Comparison of ENCODE assay signal across 9 cellular contexts in the genomic region with DNA sequence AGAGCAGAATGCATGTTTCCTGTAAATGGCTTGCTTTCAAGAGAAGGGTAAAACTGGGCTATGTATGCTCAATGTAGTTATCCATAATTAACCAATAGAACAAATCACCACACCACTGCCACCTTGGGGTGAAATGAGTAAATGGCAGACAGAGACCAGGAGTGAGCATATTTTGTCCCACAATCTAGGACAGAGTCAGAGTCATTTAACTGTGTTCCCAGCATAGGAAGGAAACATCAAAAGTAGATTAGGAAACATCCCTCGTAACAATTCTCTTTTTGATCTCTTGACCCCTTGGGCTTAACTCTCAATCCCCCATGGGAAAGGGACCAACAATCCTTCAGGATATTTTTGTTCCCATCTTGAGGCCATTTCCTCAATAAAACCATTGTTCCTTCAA.
DNase-seq lines count a peak whose midpoint lies in the region; ATAC-seq, FAIRE-seq and TF ChIP-seq lines count a peak whose summit lies in the region.
"Had no signal": no experiment of that assay in that cellular context is flagged by ENCODE, and none has a peak within 500 bp of the region (broad histone marks: within the 10 kb centered on the region; RNA-seq: fewer than 3 reads in every experiment).

No MANE protein-coding gene starts in this region.

- no peak overlapping the region for H3K18ac ChIP-seq in neuronal stem cell (ENCODE audit: low read length)

- H3K14ac ChIP-seq in neuronal stem cell (ENCODE audit: low read length): no peak overlapping the region

- H3K9me3 ChIP-seq in AG04450 (ENCODE audit: control insufficient read depth, insufficient read depth, low read length) (no peaks in the 10 kb centered on the region), neuronal stem cell (replicated peaks in 1 of 2; ENCODE audit: control insufficient read depth in 2 of 2, insufficient read depth in 1 of 2, low read depth in 1 of 2, low read length in 2 of 2) (peaks cover 0 to 18% of the 10 kb centered on the region in 2 donors)

- WGBS in neuronal stem cell (ENCODE audit: extremely low coverage in 2 of 2, insufficient read length in 2 of 2, insufficient replicate concordance in 1 of 2), 2 donors: no CpG with 5 or more reads among the region's 1 CpG

- H3K36me3 Mint-ChIP-seq in activated CD4-positive, alpha-beta T cell treated with anti-CD3 and anti-CD28 coated beads for 36 hours (ENCODE audit: low read depth): no peaks in the 10 kb centered on the region
- H3K36me3 Mint-ChIP-seq: natural killer cell had no signal

- H3K4me3 Mint-ChIP-seq in activated CD4-positive, alpha-beta T cell treated with anti-CD3 and anti-CD28 coated beads for 36 hours: no peak overlapping the region
- H3K4me3 Mint-ChIP-seq: natural killer cell had no signal

- no peak overlapping the region for H3K4ac ChIP-seq in neuronal stem cell (ENCODE audit: low read length)

- no peak overlapping the region for H2BK15ac ChIP-seq in neuronal stem cell (ENCODE audit: low read length)

- FAIRE-seq in GM12891 (lab: Jason Lieb, UNC): peak; percentile 84

- peaks cover 0 to 2% of the 10 kb centered on the region in 2 donors for H3K4me1 ChIP-seq in neuronal stem cell (ENCODE audit: control insufficient read depth in 2 of 2, insufficient read depth in 1 of 2, low read depth in 1 of 2, low read length in 2 of 2)

- H2AK5ac ChIP-seq in neuronal stem cell (ENCODE audit: low read depth, low read length): no peak overlapping the region

- H4K8ac ChIP-seq in neuronal stem cell (ENCODE audit: low read depth, low read length): no peak overlapping the region

- H3K79me1 ChIP-seq in neuronal stem cell (ENCODE audit: low read depth, low read length): no peaks in the 10 kb centered on the region

- POLR2A ChIA-PET in AG04450 (lab: Yijun Ruan, JAX): no interaction called here
- POLR2A ChIA-PET in activated CD4-positive, alpha-beta T cell treated with anti-CD3 and anti-CD28 coated beads for 36 hours (lab: Charles Lee): no interaction called here

- H3K4me1 Mint-ChIP-seq in activated CD4-positive, alpha-beta T cell treated with anti-CD3 and anti-CD28 coated beads for 36 hours: peaks cover 7% of the 10 kb centered on the region
- H3K4me1 Mint-ChIP-seq: natural killer cell had no signal

- DNase-seq in AG04450 (ENCODE audit: low read depth, low spot score) (no peak), GM12891 (ENCODE audit: insufficient read length, low spot score) (peak; percentile 17), NCI-H1417 treated with DMSO at 0.1 percent for 48 hours (lab: John Stamatoyannopoulos, UW) (peak; percentile 29), fibroblast of mammary gland (ENCODE audit: low read depth) (peak; percentile 56), neuronal stem cell (ENCODE audit: low spot score) (peak; percentile 31)
- DNase-seq in activated CD4-positive, alpha-beta T cell treated with anti-CD3 and anti-CD28 coated beads for 36 hours: peak; percentile 65
- DNase-seq: natural killer cell had no signal

- no peak overlapping the region for H2AFZ ChIP-seq in neuronal stem cell (ENCODE audit: low read length)

- no peak overlapping the region for H3K27ac Mint-ChIP-seq in activated CD4-positive, alpha-beta T cell treated with anti-CD3 and anti-CD28 coated beads for 36 hours
- H3K27ac Mint-ChIP-seq: natural killer cell had no signal

- ATAC-seq in HG02852 (IDR thresholded peaks at IDR 0.05; ENCODE audit: unreplicated experiment) (peak; percentile 67), HG03457 (IDR thresholded peaks at IDR 0.05; ENCODE audit: unreplicated experiment) (no peak)
- peak; percentile 85 for ATAC-seq in activated CD4-positive, alpha-beta T cell treated with anti-CD3 and anti-CD28 coated beads for 36 hours

- CTCF ChIA-PET in AG04450 (lab: Charles Lee): interaction anchor here (1.2 to 4.0 kb wide), 7 partner anchors 10 to 353 kb away, joined by 3 to 23 read pairs (median 10); no protein-coding TSS in a partner anchor
- CTCF ChIA-PET in activated CD4-positive, alpha-beta T cell treated with anti-CD3 and anti-CD28 coated beads for 36 hours (lab: Charles Lee): interaction anchor here (0.7 to 2.0 kb wide), 2 partner anchors 117 to 350 kb away, joined by 3 to 7 read pairs; no protein-coding TSS in a partner anchor

- no peak overlapping the region for H4K91ac ChIP-seq in neuronal stem cell (ENCODE audit: low read depth, low read length, poor library complexity)

- peaks cover 9% of the 10 kb centered on the region for H3K27me3 Mint-ChIP-seq in activated CD4-positive, alpha-beta T cell treated with anti-CD3 and anti-CD28 coated beads for 36 hours

- no peak overlapping the region for H2BK120ac ChIP-seq in neuronal stem cell (ENCODE audit: low read depth, low read length)

- H3K4me3 ChIP-seq in AG04450 (ENCODE audit: low read depth, low read length) (no peak overlapping the region), fibroblast of mammary gland (ENCODE audit: control insufficient read depth, low read depth, low read length) (no peak overlapping the region), neuronal stem cell (ENCODE audit: low read length in 2 of 2) (no peak overlapping the region)

- H3K27ac ChIP-seq in AG04450 (ENCODE audit: low read depth, low read length) (no peak overlapping the region), neuronal stem cell (replicated peaks; ENCODE audit: low read length) (no peak overlapping the region)

- no peaks in the 10 kb centered on the region for H3K9me3 Mint-ChIP-seq in activated CD4-positive, alpha-beta T cell treated with anti-CD3 and anti-CD28 coated beads for 36 hours (ENCODE audit: low read depth)

- H3K27me3 ChIP-seq in AG04450 (ENCODE audit: control insufficient read depth, insufficient read depth, low read length) (no peaks in the 10 kb centered on the region), neuronal stem cell (ENCODE audit: control insufficient read depth in 3 of 3, insufficient read depth in 3 of 3, low read depth in 1 of 3, low read length in 3 of 3) (no peaks in the 10 kb centered on the region)

- H3K23ac ChIP-seq in neuronal stem cell (ENCODE audit: low read depth, low read length, poor library complexity): no peak overlapping the region

- TF ChIP-seq POLR2A in GM12891 (IDR thresholded peaks at IDR 0.05; ENCODE audit: low read depth, low read length): no peak

- no peaks in the 10 kb centered on the region for H3K36me3 ChIP-seq in neuronal stem cell (replicated peaks in 1 of 2; ENCODE audit: control insufficient read depth in 2 of 2, insufficient read depth in 2 of 2, low read length in 2 of 2)

- H3K9ac ChIP-seq in neuronal stem cell (ENCODE audit: low read depth, low read length, poor library complexity): no peak overlapping the region

- H2BK12ac ChIP-seq in neuronal stem cell (ENCODE audit: low read length): no peak overlapping the region

- intact Hi-C loops in activated CD4-positive, alpha-beta T cell treated with anti-CD3 and anti-CD28 coated beads for 36 hours (cut with DNase I, micrococcal nuclease): loop anchor here (1.0 to 5.0 kb wide), 4 partner anchors 118 to 414 kb away; no protein-coding TSS in a partner anchor

- no peak overlapping the region for H3K4me2 ChIP-seq in neuronal stem cell (ENCODE audit: insufficient read depth, low read length, poor library complexity, severe bottlenecking)

- no peak overlapping the region for H2BK5ac ChIP-seq in neuronal stem cell (ENCODE audit: low read length)

- TF ChIP-seq CTCF in AG04450 (IDR thresholded peaks at IDR 0.05; ENCODE audit: low read depth, low read length) (peak; percentile 70), fibroblast of mammary gland (conservative IDR thresholded peaks at IDR 0.05; ENCODE audit: control insufficient read depth, insufficient read depth, low read depth, low read length) (peak; percentile 81)

TF ChIP-seq in GM12891, 5 proteins besides CTCF, POLR2A, EP300 and RAD21:
- no peak for TF ChIP-seq POU2F2 (IDR thresholded peaks at IDR 0.05; ENCODE audit: low read depth, low read length)
- no peak for TF ChIP-seq PAX5 (IDR thresholded peaks at IDR 0.05; ENCODE audit: insufficient read depth, low read length, severe bottlenecking)
- no peak for TF ChIP-seq TAF1 (IDR thresholded peaks at IDR 0.05; ENCODE audit: low read depth, low read length)
- TF ChIP-seq SPI1 (IDR thresholded peaks at IDR 0.05; ENCODE audit: low read depth, low read length): no peak
- TF ChIP-seq POLR2AphosphoS5 (IDR thresholded peaks at IDR 0.05; ENCODE audit: low read depth, low read length): no peak
